In the genomic region with DNA sequence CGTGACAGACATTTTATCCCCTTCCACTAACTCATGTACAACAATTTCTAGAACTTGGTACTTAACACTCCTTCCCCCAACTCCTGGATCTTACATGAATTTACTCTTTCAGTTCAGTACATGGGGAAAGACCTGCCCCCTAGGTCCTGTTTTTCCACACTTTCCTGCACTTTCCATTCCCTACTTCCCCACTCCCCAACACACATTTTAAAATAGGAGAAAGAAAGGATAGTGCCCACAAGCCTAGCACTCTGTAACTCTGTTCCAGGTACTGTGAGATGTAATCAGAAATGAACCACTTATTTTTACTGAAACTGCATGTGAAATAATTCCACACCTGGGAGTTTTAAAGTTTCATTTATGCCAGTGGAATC, we compare ENCODE assay signal across 1 cellular context.
TF ChIP-seq lines count a peak whose summit lies in the region.

No MANE protein-coding gene starts in this region.

TF ChIP-seq in SK-N-SH treated with all-trans-retinoic acid at 6 μM for 48 hours, 23 proteins besides CTCF, POLR2A, EP300 and RAD21 (continued from another document):
- TF ChIP-seq, protein P1, sequence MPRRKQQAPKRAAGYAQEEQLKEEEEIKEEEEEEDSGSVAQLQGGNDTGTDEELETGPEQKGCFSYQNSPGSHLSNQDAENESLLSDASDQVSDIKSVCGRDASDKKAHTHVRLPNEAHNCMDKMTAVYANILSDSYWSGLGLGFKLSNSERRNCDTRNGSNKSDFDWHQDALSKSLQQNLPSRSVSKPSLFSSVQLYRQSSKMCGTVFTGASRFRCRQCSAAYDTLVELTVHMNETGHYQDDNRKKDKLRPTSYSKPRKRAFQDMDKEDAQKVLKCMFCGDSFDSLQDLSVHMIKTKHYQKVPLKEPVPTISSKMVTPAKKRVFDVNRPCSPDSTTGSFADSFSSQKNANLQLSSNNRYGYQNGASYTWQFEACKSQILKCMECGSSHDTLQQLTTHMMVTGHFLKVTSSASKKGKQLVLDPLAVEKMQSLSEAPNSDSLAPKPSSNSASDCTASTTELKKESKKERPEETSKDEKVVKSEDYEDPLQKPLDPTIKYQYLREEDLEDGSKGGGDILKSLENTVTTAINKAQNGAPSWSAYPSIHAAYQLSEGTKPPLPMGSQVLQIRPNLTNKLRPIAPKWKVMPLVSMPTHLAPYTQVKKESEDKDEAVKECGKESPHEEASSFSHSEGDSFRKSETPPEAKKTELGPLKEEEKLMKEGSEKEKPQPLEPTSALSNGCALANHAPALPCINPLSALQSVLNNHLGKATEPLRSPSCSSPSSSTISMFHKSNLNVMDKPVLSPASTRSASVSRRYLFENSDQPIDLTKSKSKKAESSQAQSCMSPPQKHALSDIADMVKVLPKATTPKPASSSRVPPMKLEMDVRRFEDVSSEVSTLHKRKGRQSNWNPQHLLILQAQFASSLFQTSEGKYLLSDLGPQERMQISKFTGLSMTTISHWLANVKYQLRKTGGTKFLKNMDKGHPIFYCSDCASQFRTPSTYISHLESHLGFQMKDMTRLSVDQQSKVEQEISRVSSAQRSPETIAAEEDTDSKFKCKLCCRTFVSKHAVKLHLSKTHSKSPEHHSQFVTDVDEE (CRISPR knock-in tag; IDR thresholded peaks at IDR 0.05) = no peak
TF ChIP-seq in SK-N-SH treated with all-trans-retinoic acid at 6 μM for 48 hours: peak in this region for 0.
